In genomic region chr17:80259642-80260535, GRCh38 we compare ENCODE assay signal across 8 cellular contexts. TPM values are rescaled to one million over a fixed set of nuclear protein-coding genes. Genes with fewer than 3 reads are reported as not detected.
A peak's percentile ranks its signal among the peaks of the same experiment; 100 is the strongest.
DNase-seq lines count a peak whose midpoint lies in the region; ATAC-seq and TF ChIP-seq lines count a peak whose summit lies in the region.

No MANE protein-coding gene starts in this region.

- H3K9ac ChIP-seq in MM.1S (ENCODE audit: low read length): peak overlapping the region; percentile 59; the same call in 1 of the 2 replicates

- DNase-seq in BE2C (peak; percentile 76), GM19240 (ENCODE audit: insufficient read length, low spot score) (peak; percentile 68), MM.1S (peak; percentile 83), chondrocyte (ENCODE audit: low spot score) (no peak)
- peak; percentile 78 for DNase-seq in stimulated activated CD4-positive, alpha-beta T cell treated with anti-CD3 and anti-CD28 coated beads, Interleukin-1b, Interleukin-23, amount 100 ng/mL, for 48 hours

- H3F3A ChIP-seq in MM.1S (ENCODE audit: insufficient read depth, low read length): peaks cover 50% of the 10 kb centered on the region

- no peaks in the 10 kb centered on the region for H3K36me3 ChIP-seq in BE2C
- H3K36me3 ChIP-seq in MM.1S (replicated peaks; ENCODE audit: insufficient read depth, low read length): no peaks in the 10 kb centered on the region

- peak overlapping the region; percentile 94 for H3K27ac Mint-ChIP-seq in chondrocyte (ENCODE audit: unreplicated experiment)

- peak overlapping the region; percentile 44 for H3K4me3 ChIP-seq in BE2C (ENCODE audit: low read depth, low read length)
- H3K4me3 ChIP-seq in MM.1S (ENCODE audit: low read length): peak overlapping the region; percentile 55

- TF ChIP-seq CTCF in BE2C (IDR thresholded peaks at IDR 0.05; ENCODE audit: low read depth, low read length) (no peak), MM.1S (IDR thresholded peaks at IDR 0.05; ENCODE audit: low read length) (no peak), chondrocyte (IDR thresholded peaks at IDR 0.05) (peak; percentile 28)

- H3K4me2 ChIP-seq in MM.1S (ENCODE audit: low read depth, low read length): peak overlapping the region; percentile 62

- peaks cover 35% of the 10 kb centered on the region for H3K4me1 Mint-ChIP-seq in chondrocyte (ENCODE audit: low read depth)

- H2AFZ ChIP-seq in MM.1S (ENCODE audit: low read length): 0 out of 2 replicates have a peak overlapping the region, but pooled peaks have one; percentile 33

- peaks cover 16% of the 10 kb centered on the region for H3K4me1 ChIP-seq in BE2C
- peaks cover 24% of the 10 kb centered on the region for H3K4me1 ChIP-seq in MM.1S (ENCODE audit: low read length)

- H3K27me3 Mint-ChIP-seq in chondrocyte (ENCODE audit: low read depth): no peaks in the 10 kb centered on the region

- peak; percentile 27 to 36 for ATAC-seq in activated CD4-positive, CD25-positive, alpha-beta regulatory T cell treated with anti-CD3 and anti-CD28 coated beads, Interleukin-2, amount 50 U/mL, for 24 hours
- no peak for ATAC-seq in GM21529 (IDR thresholded peaks at IDR 0.05; ENCODE audit: unreplicated experiment)

- H3K9me2 ChIP-seq in MM.1S (replicated peaks; ENCODE audit: insufficient read depth, low read length): no peaks in the 10 kb centered on the region

- peak overlapping the region; percentile 82 for H3K4me3 Mint-ChIP-seq in chondrocyte (ENCODE audit: unreplicated experiment)

- H3K9me3 ChIP-seq in BE2C (no peaks in the 10 kb centered on the region), MM.1S (replicated peaks; ENCODE audit: insufficient read depth, low read length) (no peaks in the 10 kb centered on the region)

- H3K27ac ChIP-seq in MM.1S (ENCODE audit: low read length): peak overlapping the region; percentile 48; the same call in 1 of the 2 replicates
- H3K27ac ChIP-seq in layer of hippocampus (ENCODE audit: low read depth, low read length): peak overlapping the region; percentile 82

- peaks cover 15% of the 10 kb centered on the region for H3K79me2 ChIP-seq in MM.1S (ENCODE audit: low read length)

- H3K27me3 ChIP-seq in BE2C (no peaks in the 10 kb centered on the region), MM.1S (replicated peaks; ENCODE audit: insufficient read depth, low read length) (no peaks in the 10 kb centered on the region), layer of hippocampus (ENCODE audit: control insufficient read depth, insufficient read depth, low read length) (no peaks in the 10 kb centered on the region)

- no peaks in the 10 kb centered on the region for H4K20me1 ChIP-seq in MM.1S (ENCODE audit: insufficient read depth, low read length)

- H3K9me3 Mint-ChIP-seq in chondrocyte (ENCODE audit: low read depth): no peaks in the 10 kb centered on the region

- H3K36me3 Mint-ChIP-seq in chondrocyte (ENCODE audit: low read depth): peaks cover 4% of the 10 kb centered on the region

RNA-seq across cellular contexts. Expression of gene RNF213, which starts 0.8 kb away (rescaled TPM):
- 37.4 TPM for polyA plus RNA-seq in BE2C (2012; ENCODE audit: insufficient read depth, insufficient read length, low read depth)
- total RNA-seq in chondrocyte: 72.5 to 104 TPM (median 73.2 TPM) in 3 replicates

RNA-seq across cellular contexts. Expression of gene SLC26A11, which starts 39.7 kb away (rescaled TPM):
- 31.9 TPM for polyA plus RNA-seq in BE2C (2012; ENCODE audit: insufficient read depth, insufficient read length, low read depth)
- 16.2 to 19.0 TPM (median 16.2 TPM) in 3 replicates for total RNA-seq in chondrocyte

RNA-seq across cellular contexts. Expression of gene SGSH, which starts 39.8 kb away (rescaled TPM):
- polyA plus RNA-seq in BE2C (2012; ENCODE audit: insufficient read depth, insufficient read length, low read depth): 39.3 TPM
- 42.6 to 45.4 TPM (median 44.7 TPM) in 3 replicates for total RNA-seq in chondrocyte
